ENCODE assay signal across 38 cellular contexts in genomic region chr15:99726333-99726732, GRCh38.
"Had no signal": no experiment of that assay in that cellular context is flagged by ENCODE, and none has a peak within 500 bp of the region (broad histone marks: within the 10 kb centered on the region; RNA-seq: fewer than 3 reads in every experiment).

No MANE protein-coding gene starts in this region.

- H3K27me3 ChIP-seq: adrenal gland, breast epithelium, cardiac muscle cell, dorsolateral prefrontal cortex had no signal

- DNase-seq: activated CD4-positive, alpha-beta memory T cell treated with anti-CD3 and anti-CD28 coated beads for 36 hours; activated CD4-positive, alpha-beta T cell treated with anti-CD3 and anti-CD28 coated beads for 36 hours; activated CD4-positive, alpha-beta T cell treated with anti-CD3 and anti-CD28 coated beads, Interleukin-2, amount 10 ng/mL, durations not matched to agents 24 days and 14 days; activated CD4-positive, CD25-positive, alpha-beta regulatory T cell; activated CD4-positive, CD25-positive, alpha-beta regulatory T cell treated with anti-CD3 and anti-CD28 coated beads, Interleukin-2, amount 50 U/mL, for 72 hours; activated CD8-positive, alpha-beta memory T cell treated with anti-CD3 and anti-CD28 coated beads, Interleukin-2, amount 10 ng/mL, durations not matched to agents 7 days and 5 days; activated CD8-positive, alpha-beta memory T cell treated with anti-CD3 and anti-CD28 coated beads, Interleukin-2, amount 50 U/mL, for 4 hours; activated CD8-positive, alpha-beta T cell treated with anti-CD3 and anti-CD28 coated beads, Interleukin-2, amount 10 ng/mL, durations not matched to agents 7 days and 5 days; activated effector memory CD4-positive, alpha-beta T cell treated with anti-CD3 and anti-CD28 coated beads, Interleukin-2, amount 50 U/mL, for 16 hours; activated naive CD4-positive, alpha-beta T cell treated with anti-CD3 and anti-CD28 coated beads for 36 hours; activated naive CD8-positive, alpha-beta T cell treated with anti-CD3 and anti-CD28 coated beads for 36 hours; activated naive CD8-positive, alpha-beta T cell treated with anti-CD3 and anti-CD28 coated beads, Interleukin-2, amount 50 U/mL, for 24 hours; activated T-cell treated with anti-CD3 and anti-CD28 coated beads, Interleukin-2, amount 50 U/mL, for 1 hour; activated T-cell treated with anti-CD3 and anti-CD28 coated beads, Interleukin-2, amount 50 U/mL, for 48 hours; adrenal gland; amygdala; aorta; dorsolateral prefrontal cortex; effector memory CD4-positive, alpha-beta T cell; endodermal cell; foreskin fibroblast; head of caudate nucleus; T-helper 1 cell; T-helper 17 cell; T1000; WERI-Rb-1 had no signal

- H3K27ac Mint-ChIP-seq: activated CD4-positive, alpha-beta memory T cell treated with anti-CD3 and anti-CD28 coated beads for 36 hours; activated CD4-positive, alpha-beta T cell treated with anti-CD3 and anti-CD28 coated beads for 36 hours; activated CD4-positive, alpha-beta T cell treated with anti-CD3 and anti-CD28 coated beads, Interleukin-2, amount 10 ng/mL, durations not matched to agents 24 days and 14 days; activated CD8-positive, alpha-beta memory T cell treated with anti-CD3 and anti-CD28 coated beads, Interleukin-2, amount 10 ng/mL, durations not matched to agents 7 days and 5 days; activated CD8-positive, alpha-beta T cell treated with anti-CD3 and anti-CD28 coated beads, Interleukin-2, amount 10 ng/mL, durations not matched to agents 7 days and 5 days; activated naive CD4-positive, alpha-beta T cell treated with anti-CD3 and anti-CD28 coated beads for 36 hours; activated naive CD4-positive, alpha-beta T cell treated with anti-CD3 and anti-CD28 coated beads, Interleukin-2, amount 50 U/mL, for 24 hours; activated naive CD8-positive, alpha-beta T cell treated with anti-CD3 and anti-CD28 coated beads for 36 hours; activated naive CD8-positive, alpha-beta T cell treated with anti-CD3 and anti-CD28 coated beads, Interleukin-2, amount 50 U/mL, for 24 hours; activated T-helper 1 cell treated with anti-CD3 and anti-CD28 coated beads, Interleukin-12 subunit alpha, Interleukin-12 subunit beta, Interleukin-2, Interleukin-4 antibody, amounts not matched to agents 30 ng/mL and 10 ng/mL and 1 ng/mL, durations not matched to agents 14 hours and 24 hours and 36 hours; activated T-helper 2 cell treated with anti-CD3 and anti-CD28 coated beads, Interferon-gamma antibody, Interleukin-2, Interleukin-4, amounts not matched to agents 10 μg/mL and 5 μg/mL and 100 μg/mL, durations not matched to agents 14 hours and 24 hours and 36 hours; brain; dendritic cell treated with granulocyte-macrophage colony-stimulating factor and Interleukin-4, amounts not matched to agents 40 ng/mL and 50 ng/mL, for 4 days; endodermal cell; T-helper 17 cell; T-helper 2 cell treated with Interferon-gamma antibody and Interleukin-4, amounts not matched to agents 5 μg/mL and 100 μg/mL, for 36 hours had no signal

- H3K4me3 ChIP-seq: adrenal gland, breast epithelium, cardiac muscle cell, coronary artery, dorsolateral prefrontal cortex had no signal

- H3K36me3 ChIP-seq: breast epithelium, cardiac muscle cell had no signal

- H3K27ac ChIP-seq: adrenal gland, breast epithelium, cardiac muscle cell, coronary artery, dorsolateral prefrontal cortex, WERI-Rb-1 had no signal

- H3K9me3 ChIP-seq: adrenal gland, breast epithelium had no signal

- H3K4me3 Mint-ChIP-seq: activated CD4-positive, alpha-beta memory T cell treated with anti-CD3 and anti-CD28 coated beads for 36 hours; activated CD4-positive, alpha-beta T cell treated with anti-CD3 and anti-CD28 coated beads for 36 hours; activated CD4-positive, alpha-beta T cell treated with anti-CD3 and anti-CD28 coated beads, Interleukin-2, amount 10 ng/mL, durations not matched to agents 24 days and 14 days; activated CD8-positive, alpha-beta memory T cell treated with anti-CD3 and anti-CD28 coated beads, Interleukin-2, amount 10 ng/mL, durations not matched to agents 7 days and 5 days; activated CD8-positive, alpha-beta T cell treated with anti-CD3 and anti-CD28 coated beads, Interleukin-2, amount 10 ng/mL, durations not matched to agents 7 days and 5 days; activated naive CD4-positive, alpha-beta T cell treated with anti-CD3 and anti-CD28 coated beads for 36 hours; activated naive CD4-positive, alpha-beta T cell treated with anti-CD3 and anti-CD28 coated beads, Interleukin-2, amount 50 U/mL, for 24 hours; activated naive CD8-positive, alpha-beta T cell treated with anti-CD3 and anti-CD28 coated beads for 36 hours; activated naive CD8-positive, alpha-beta T cell treated with anti-CD3 and anti-CD28 coated beads, Interleukin-2, amount 50 U/mL, for 24 hours; activated T-helper 1 cell treated with anti-CD3 and anti-CD28 coated beads, Interleukin-12 subunit alpha, Interleukin-12 subunit beta, Interleukin-2, Interleukin-4 antibody, amounts not matched to agents 30 ng/mL and 10 ng/mL and 1 ng/mL, durations not matched to agents 14 hours and 24 hours and 36 hours; brain; central memory CD8-positive, alpha-beta T cell; dendritic cell treated with granulocyte-macrophage colony-stimulating factor and Interleukin-4, amounts not matched to agents 40 ng/mL and 50 ng/mL, for 4 days; endodermal cell; T-helper 17 cell; T-helper 2 cell treated with Interferon-gamma antibody and Interleukin-4, amounts not matched to agents 5 μg/mL and 100 μg/mL, for 36 hours had no signal

- H3K9me3 Mint-ChIP-seq: activated CD4-positive, alpha-beta memory T cell treated with anti-CD3 and anti-CD28 coated beads for 36 hours; activated CD4-positive, alpha-beta T cell treated with anti-CD3 and anti-CD28 coated beads, Interleukin-2, amount 10 ng/mL, durations not matched to agents 24 days and 14 days; activated naive CD4-positive, alpha-beta T cell treated with anti-CD3 and anti-CD28 coated beads for 36 hours; activated naive CD4-positive, alpha-beta T cell treated with anti-CD3 and anti-CD28 coated beads, Interleukin-2, amount 50 U/mL, for 24 hours; activated naive CD8-positive, alpha-beta T cell treated with anti-CD3 and anti-CD28 coated beads for 36 hours; activated naive CD8-positive, alpha-beta T cell treated with anti-CD3 and anti-CD28 coated beads, Interleukin-2, amount 50 U/mL, for 24 hours; activated T-helper 1 cell treated with anti-CD3 and anti-CD28 coated beads, Interleukin-12 subunit alpha, Interleukin-12 subunit beta, Interleukin-2, Interleukin-4 antibody, amounts not matched to agents 30 ng/mL and 10 ng/mL and 1 ng/mL, durations not matched to agents 14 hours and 24 hours and 36 hours; activated T-helper 2 cell treated with anti-CD3 and anti-CD28 coated beads, Interferon-gamma antibody, Interleukin-2, Interleukin-4, amounts not matched to agents 10 μg/mL and 5 μg/mL and 100 μg/mL, durations not matched to agents 14 hours and 24 hours and 36 hours; central memory CD8-positive, alpha-beta T cell; dendritic cell treated with granulocyte-macrophage colony-stimulating factor and Interleukin-4, amounts not matched to agents 40 ng/mL and 50 ng/mL, for 4 days; T-helper 2 cell treated with Interferon-gamma antibody and Interleukin-4, amounts not matched to agents 5 μg/mL and 100 μg/mL, for 36 hours had no signal

- H3K4me1 ChIP-seq: adrenal gland, breast epithelium had no signal

- H3K27me3 Mint-ChIP-seq: activated CD4-positive, alpha-beta memory T cell treated with anti-CD3 and anti-CD28 coated beads for 36 hours; activated CD4-positive, alpha-beta T cell treated with anti-CD3 and anti-CD28 coated beads for 36 hours; activated CD4-positive, alpha-beta T cell treated with anti-CD3 and anti-CD28 coated beads, Interleukin-2, amount 10 ng/mL, durations not matched to agents 24 days and 14 days; activated CD8-positive, alpha-beta memory T cell treated with anti-CD3 and anti-CD28 coated beads, Interleukin-2, amount 10 ng/mL, durations not matched to agents 7 days and 5 days; activated naive CD4-positive, alpha-beta T cell treated with anti-CD3 and anti-CD28 coated beads, Interleukin-2, amount 50 U/mL, for 24 hours; activated naive CD8-positive, alpha-beta T cell treated with anti-CD3 and anti-CD28 coated beads for 36 hours; activated naive CD8-positive, alpha-beta T cell treated with anti-CD3 and anti-CD28 coated beads, Interleukin-2, amount 50 U/mL, for 24 hours; central memory CD8-positive, alpha-beta T cell; dendritic cell treated with granulocyte-macrophage colony-stimulating factor and Interleukin-4, amounts not matched to agents 40 ng/mL and 50 ng/mL, for 4 days; T-helper 17 cell had no signal

- ATAC-seq: activated CD4-positive, alpha-beta T cell treated with anti-CD3 and anti-CD28 coated beads for 36 hours; activated CD8-positive, alpha-beta memory T cell treated with anti-CD3 and anti-CD28 coated beads, Interleukin-2, amount 10 ng/mL, durations not matched to agents 7 days and 5 days; activated CD8-positive, alpha-beta T cell treated with anti-CD3 and anti-CD28 coated beads, Interleukin-2, amount 10 ng/mL, durations not matched to agents 7 days and 5 days; activated naive CD8-positive, alpha-beta T cell treated with anti-CD3 and anti-CD28 coated beads, Interleukin-2, amount 50 U/mL, for 24 hours; esophagus mucosa; T-helper 17 cell had no signal

- H3K36me3 Mint-ChIP-seq: activated naive CD4-positive, alpha-beta T cell treated with anti-CD3 and anti-CD28 coated beads, Interleukin-2, amount 50 U/mL, for 24 hours had no signal

- FAIRE-seq: frontal cortex had no signal
